In genomic region chr6:108004861-108005260, GRCh38 we compare ENCODE assay signal across 34 cellular contexts.
"Had no signal": no experiment of that assay in that cellular context is flagged by ENCODE, and none has a peak within 500 bp of the region (broad histone marks: within the 10 kb centered on the region; RNA-seq: fewer than 3 reads in every experiment).

No MANE protein-coding gene starts in this region.

- H3K36me3 ChIP-seq: MG63 had no signal

- H3K4me3 ChIP-seq: MG63 had no signal

- H3K27me3 ChIP-seq: MG63 had no signal

- DNase-seq: Karpas-422, Kasumi-1, MG63, MM.1S, MV-4-11, NCI-H1048, NCI-H1092, NCI-H1092 treated with DMSO at 0.1 percent for 48 hours, NCI-H1105, NCI-H1105 treated with DMSO at 0.1 percent for 48 hours, NCI-H1417 treated with DMSO at 0.1 percent for 48 hours, NCI-H1436, NCI-H1436 treated with DMSO at 0.1 percent for 48 hours, NCI-H146, NCI-H1694, NCI-H1694 treated with DMSO at 0.1 percent for 48 hours, NCI-H187, NCI-H187 treated with DMSO at 0.1 percent for 48 hours, NCI-H1930, NCI-H2029, NCI-H2029 treated with DMSO at 0.1 percent for 48 hours, NCI-H2081, NCI-H2081 treated with DMSO at 0.1 percent for 48 hours, NCI-H2107, NCI-H2171, NCI-H2171 treated with DMSO at 0.1 percent for 48 hours, NCI-H2227 treated with DMSO at 0.1 percent for 48 hours, NCI-H226, NCI-H345, NCI-H446, NCI-H446 treated with DMSO at 0.1 percent for 48 hours, NCI-H510A, NCI-H510A treated with DMSO at 0.1 percent for 48 hours, NCI-H524 had no signal
